ENCODE assay signal across 2 cellular contexts in genomic region chr5:10467281-10468198, GRCh38.
TF ChIP-seq lines count a peak whose summit lies in the region.

No MANE protein-coding gene starts in this region.

TF ChIP-seq in Ishikawa, 13 proteins besides CTCF, POLR2A, EP300 and RAD21:
- TF ChIP-seq EGR1 (IDR thresholded peaks at IDR 0.05) (no peak), ZBTB7A (IDR thresholded peaks at IDR 0.05; ENCODE audit: low read depth) (0 out of 2 replicates have a peak, but pooled peaks have one; percentile 45)

TF ChIP-seq in HepG2, 621 proteins besides CTCF, POLR2A, EP300 and RAD21:
- TF ChIP-seq NFIB (CRISPR knock-in tag; IDR thresholded peaks at IDR 0.05; ENCODE audit: borderline replicate concordance), result no peak
- no peak for TF ChIP-seq SMARCC2 (IDR thresholded peaks at IDR 0.05)
- TF ChIP-seq AHDC1 (CRISPR knock-in tag; IDR thresholded peaks at IDR 0.05; ENCODE audit: borderline replicate concordance), result no peak
- TF ChIP-seq MEIS2 (CRISPR knock-in tag; IDR thresholded peaks at IDR 0.05), result no peak
- TF ChIP-seq MAZ (IDR thresholded peaks at IDR 0.05; ENCODE audit: borderline replicate concordance, low read depth, low read length), result no peak
- TF ChIP-seq MAZ (CRISPR knock-in tag; IDR thresholded peaks at IDR 0.05; ENCODE audit: low read depth), result no peak
- TF ChIP-seq ZNF20 (CRISPR knock-in tag; IDR thresholded peaks at IDR 0.05), result no peak
- no peak for TF ChIP-seq ZNF737 (CRISPR knock-in tag; IDR thresholded peaks at IDR 0.05; ENCODE audit: borderline replicate concordance)
- TF ChIP-seq MYPOP (CRISPR knock-in tag; IDR thresholded peaks at IDR 0.05), result no peak
- no peak for TF ChIP-seq ZNF275 (CRISPR knock-in tag; IDR thresholded peaks at IDR 0.05; ENCODE audit: borderline replicate concordance)
- no peak for TF ChIP-seq ZNF296 (CRISPR knock-in tag; conservative IDR thresholded peaks at IDR 0.05)
